Comparison of ENCODE assay signal across 8 cellular contexts in genomic region chr17:10646393-10646990, GRCh38. TPM values are rescaled to one million over a fixed set of nuclear protein-coding genes. Genes with fewer than 3 reads are reported as not detected.
DNase-seq lines count a peak whose midpoint lies in the region; ATAC-seq and TF ChIP-seq lines count a peak whose summit lies in the region.

No MANE protein-coding gene starts in this region.

- H3K36me3 ChIP-seq in endodermal cell (ENCODE audit: control insufficient read depth, insufficient read depth, low read length): no peaks in the 10 kb centered on the region

- no peak overlapping the region for H3K27ac ChIP-seq in endodermal cell (ENCODE audit: low read depth, low read length)

- H3K4me1 Mint-ChIP-seq in endodermal cell: no peaks in the 10 kb centered on the region

- DNase-seq in DMS53 treated with DMSO at 0.1 percent for 48 hours (lab: John Stamatoyannopoulos, UW; ENCODE audit: unreplicated experiment) (peak; percentile 22), NCI-H82 treated with DMSO at 0.1 percent for 48 hours (lab: John Stamatoyannopoulos, UW; ENCODE audit: unreplicated experiment) (peak; percentile 70), endodermal cell (peak; percentile 95), mucosa of gallbladder (ENCODE audit: low spot score) (peak; percentile 70)
- peak; percentile 38 to 50 for DNase-seq in activated CD8-positive, alpha-beta memory T cell treated with anti-CD3 and anti-CD28 coated beads for 4 hours (ENCODE audit: low read depth in 2 of 2)
- peak; percentile 52 to 56 for DNase-seq in stimulated activated CD8-positive, alpha-beta memory T cell treated with anti-CD3 and anti-CD28 coated beads, Interleukin-4, amount 100 ng/mL, for 4 hours (ENCODE audit: low read depth in 2 of 2, low spot score in 1 of 2)

- H3K27ac Mint-ChIP-seq in endodermal cell: no peak overlapping the region

- 39 to 53% methylated on average over 6 to 8 of the region's 8 CpGs for WGBS in endodermal cell (ENCODE audit: insufficient coverage in 1 of 2, insufficient read length in 1 of 2), 2 experiments

- H3K9me3 Mint-ChIP-seq in endodermal cell: no peaks in the 10 kb centered on the region

- H3K36me3 Mint-ChIP-seq in endodermal cell (ENCODE audit: low read depth): peaks cover 2% of the 10 kb centered on the region

- no peaks in the 10 kb centered on the region for H3K27me3 Mint-ChIP-seq in endodermal cell (ENCODE audit: insufficient read depth)

- no peak overlapping the region for H3K4me3 Mint-ChIP-seq in endodermal cell

- TF ChIP-seq CTCF in endodermal cell (conservative IDR thresholded peaks at IDR 0.05): peak; percentile 92

- no peaks in the 10 kb centered on the region for H3K4me1 ChIP-seq in endodermal cell (ENCODE audit: control insufficient read depth, insufficient read depth, low read length)

- H3K27me3 ChIP-seq in endodermal cell (ENCODE audit: control insufficient read depth, insufficient read depth, low read length, poor library complexity, severe bottlenecking): no peaks in the 10 kb centered on the region

- ATAC-seq in HG02588 (IDR thresholded peaks at IDR 0.05; ENCODE audit: unreplicated experiment): peak; percentile 49
- no peak for ATAC-seq in HG03457 (IDR thresholded peaks at IDR 0.05; ENCODE audit: unreplicated experiment)

- no peak overlapping the region for H3K4me3 ChIP-seq in endodermal cell (ENCODE audit: low read length)

- no peak overlapping the region for H3K9ac ChIP-seq in endodermal cell (ENCODE audit: extremely low read depth, low read length, poor library complexity, severe bottlenecking)

- H3K9me3 ChIP-seq in endodermal cell (ENCODE audit: control insufficient read depth, low read length): no peaks in the 10 kb centered on the region

RNA-seq across cellular contexts. Expression of gene MYH3, which starts 10.6 kb away (rescaled TPM):
- total RNA-seq in endodermal cell: 1 to 10 TPM; 1.7 to 2.0 TPM
- 0.82 TPM for polyA plus RNA-seq in endodermal cell (2013, experiment 1 of 2)
- 1.1 TPM for polyA plus RNA-seq in endodermal cell (2013, experiment 2 of 2)
- 3.4 TPM for total RNA-seq in mucosa of gallbladder

RNA-seq across cellular contexts. Expression of gene SCO1, which starts 50.8 kb away (rescaled TPM):
- total RNA-seq in endodermal cell: 10 to 100 TPM; 43.3 to 43.9 TPM
- polyA plus RNA-seq in endodermal cell (2013, experiment 1 of 2): 27.9 TPM
- 25.1 TPM for polyA plus RNA-seq in endodermal cell (2013, experiment 2 of 2)
- total RNA-seq in mucosa of gallbladder: 33.4 TPM

RNA-seq across cellular contexts. Expression of gene ADPRM, which starts 50.9 kb away (rescaled TPM):
- total RNA-seq in endodermal cell: 1 to 10 TPM; 6.8 to 8.9 TPM
- polyA plus RNA-seq in endodermal cell (2013, experiment 1 of 2): 15.5 TPM
- polyA plus RNA-seq in endodermal cell (2013, experiment 2 of 2): 11.5 TPM
- 9.2 TPM for total RNA-seq in mucosa of gallbladder

Comparison
In these comparisons a context has a peak if more than half of its experiments do, and no peak if none do; other contexts are left out.
1. DNase-seq: peak in every context shown above with its lines; median percentile 95 in endodermal cell; 70 in NCI-H82 treated with DMSO at 0.1 percent for 48 hours; 70 in mucosa of gallbladder; 54 in stimulated activated CD8-positive, alpha-beta memory T cell treated with anti-CD3 and anti-CD28 coated beads, Interleukin-4, amount 100 ng/mL, for 4 hours; 44 in activated CD8-positive, alpha-beta memory T cell treated with anti-CD3 and anti-CD28 coated beads for 4 hours; 22 in DMS53 treated with DMSO at 0.1 percent for 48 hours.